In the genomic region with DNA sequence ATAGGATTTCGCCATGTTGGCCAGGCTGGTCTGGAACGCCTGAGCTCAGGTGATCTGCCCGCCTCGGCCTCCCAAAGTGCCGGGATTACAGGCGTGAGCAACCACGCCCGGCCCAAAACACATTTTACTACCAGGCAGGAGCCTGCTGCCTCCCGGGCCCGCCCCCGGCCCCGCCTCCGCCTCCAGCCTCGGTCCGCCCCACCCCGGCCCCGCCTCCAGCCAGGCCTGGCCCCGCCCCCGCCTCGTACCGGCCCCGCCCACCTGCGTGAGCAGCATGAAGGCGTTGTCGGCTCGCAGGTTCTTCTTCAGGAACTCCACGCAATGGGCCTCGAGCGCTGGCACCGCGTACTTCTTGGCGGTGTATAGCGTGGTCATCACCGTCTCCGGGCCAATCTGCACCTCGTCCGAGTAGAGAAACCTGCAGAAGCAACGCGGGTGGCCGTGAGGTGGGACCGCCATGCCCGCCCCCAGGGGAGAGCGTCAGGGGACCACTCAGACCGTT, we compare ENCODE assay signal across 12 cellular contexts. TPM values are rescaled to one million over a fixed set of nuclear protein-coding genes. Genes with fewer than 3 reads are reported as not detected.
A peak's percentile ranks its signal among the peaks of the same experiment; 100 is the strongest.
DNase-seq lines count a peak whose midpoint lies in the region; ATAC-seq and TF ChIP-seq lines count a peak whose summit lies in the region.
"Had no signal": no experiment of that assay in that cellular context is flagged by ENCODE, and none has a peak within 500 bp of the region (broad histone marks: within the 10 kb centered on the region; RNA-seq: fewer than 3 reads in every experiment).

No MANE protein-coding gene starts in this region.

- no peak overlapping the region for H3K27ac ChIP-seq in H9 (ENCODE audit: insufficient read length, low read depth, low read length)
- H3K27ac ChIP-seq in sigmoid colon = no peak overlapping the region

- no peak for ATAC-seq in HG03175 (IDR thresholded peaks at IDR 0.05; ENCODE audit: unreplicated experiment)
- no peak for ATAC-seq in HG03378 (IDR thresholded peaks at IDR 0.05; ENCODE audit: unreplicated experiment)

- H3K4me3 ChIP-seq in sigmoid colon = no peak overlapping the region

- H3K36me3 ChIP-seq in sigmoid colon = peaks cover 28 to 82% (median 44%) of the 10 kb centered on the region in 4 donors

- H3K79me1 ChIP-seq in H9 (ENCODE audit: insufficient read depth, low read depth, low read length, poor library complexity, severe bottlenecking) = no peaks in the 10 kb centered on the region

- H3K27ac Mint-ChIP-seq in H9 = peak overlapping the region in 1 of 3 experiments; percentile 67; a peak in 2 of 7 replicates
- no peak overlapping the region for H3K27ac Mint-ChIP-seq in activated naive CD8-positive, alpha-beta T cell treated with anti-CD3 and anti-CD28 coated beads for 36 hours

- no peak overlapping the region for H2BK15ac ChIP-seq in H9 (ENCODE audit: low read depth, low read length)

- H3K9me3 ChIP-seq in H9 (ENCODE audit: control insufficient read depth, low read depth, low read length) (no peaks in the 10 kb centered on the region), sigmoid colon (no peaks in the 10 kb centered on the region)

- H2BK20ac ChIP-seq in H9 (ENCODE audit: low read depth, low read length, poor library complexity, severe bottlenecking) = no peak overlapping the region

- no peak overlapping the region for H2BK12ac ChIP-seq in H9 (ENCODE audit: insufficient read length, low read depth, low read length)

- TF ChIP-seq POLR2A in sigmoid colon (IDR thresholded peaks at IDR 0.05) = no peak

- no peak overlapping the region for H2AFZ ChIP-seq in H9 (ENCODE audit: low read length)

- H3K4ac ChIP-seq in H9 (ENCODE audit: low read depth, low read length) = no peak overlapping the region

- H3K9me3 Mint-ChIP-seq in H9 = peaks cover 5 to 10% of the 10 kb centered on the region in 2 experiments; a peak in 3 of 5 replicates
- H3K9me3 Mint-ChIP-seq in activated naive CD8-positive, alpha-beta T cell treated with anti-CD3 and anti-CD28 coated beads for 36 hours = no peaks in the 10 kb centered on the region

- H4K5ac ChIP-seq in H9 (ENCODE audit: insufficient read length, low read depth, low read length) = no peak overlapping the region

- peak; percentile 38 for DNase-seq in activated CD4-positive, alpha-beta T cell treated with anti-CD3 and anti-CD28 coated beads for 48 hours
- no peak for DNase-seq in activated CD4-positive, alpha-beta T cell treated with anti-CD3 and anti-CD28 coated beads for 1 hour
- DNase-seq in H9 = peak; percentile 79
- peak; percentile 24 for DNase-seq in activated naive CD8-positive, alpha-beta T cell treated with anti-CD3 and anti-CD28 coated beads for 36 hours
- DNase-seq in sigmoid colon = peak; percentile 64
- no peak for DNase-seq in activated CD8-positive, alpha-beta memory T cell treated with anti-CD3 and anti-CD28 coated beads, Interleukin-2, amount 50 U/mL, for 4 hours
- DNase-seq: ACHN, amniotic stem cell, cortex of kidney, NCI-H2029 had no signal

- no peaks in the 10 kb centered on the region for H3K23me2 ChIP-seq in H9 (ENCODE audit: insufficient read length, low read depth, low read length, poor library complexity, severe bottlenecking)

- WGBS in H9 (ENCODE audit: extremely low coverage, insufficient read length, low lambda C conversion rate) = no CpG with 5 or more reads among the region's 44 CpGs
- WGBS in sigmoid colon, 2 donors = 66 to 87% methylated on average over 44 of the region's 44 CpGs

- peaks cover 30 to 70% (median 61%) of the 10 kb centered on the region in 3 experiments for H3K36me3 Mint-ChIP-seq in H9 (ENCODE audit: insufficient read depth in 1 of 3, low read depth in 3 of 3)
- H3K36me3 Mint-ChIP-seq in activated naive CD8-positive, alpha-beta T cell treated with anti-CD3 and anti-CD28 coated beads for 36 hours = peaks cover 6% of the 10 kb centered on the region

- no peak overlapping the region for H2BK5ac ChIP-seq in H9 (ENCODE audit: insufficient read length, low read length)

- no peak overlapping the region for H3K14ac ChIP-seq in H9 (ENCODE audit: insufficient read depth, low read length)

- H3K4me3 Mint-ChIP-seq in H9 = no peak overlapping the region
- no peak overlapping the region for H3K4me3 Mint-ChIP-seq in activated naive CD8-positive, alpha-beta T cell treated with anti-CD3 and anti-CD28 coated beads for 36 hours

- no peak overlapping the region for H2BK120ac ChIP-seq in H9 (ENCODE audit: low read depth, low read length, poor library complexity, severe bottlenecking)

- TF ChIP-seq EP300 in sigmoid colon (IDR thresholded peaks at IDR 0.05) = no peak

- peaks cover 0 to 6% of the 10 kb centered on the region in 2 experiments; a peak in 3 of 4 replicates for H3K4me1 Mint-ChIP-seq in H9
- no peaks in the 10 kb centered on the region for H3K4me1 Mint-ChIP-seq in activated naive CD8-positive, alpha-beta T cell treated with anti-CD3 and anti-CD28 coated beads for 36 hours

- intact Hi-C loops in sigmoid colon (cut with DNase I) = no loop called here

- no peak overlapping the region for H3K56ac ChIP-seq in H9 (ENCODE audit: insufficient read length, low read depth, low read length)

- TF ChIP-seq CTCF in H9 (conservative IDR thresholded peaks at IDR 0.05) (no peak), sigmoid colon (IDR thresholded peaks at IDR 0.05) (no peak)

- no peak overlapping the region for H4K8ac ChIP-seq in H9 (replicated peaks; ENCODE audit: insufficient read length, low read depth, low read length)

- no peaks in the 10 kb centered on the region for H4K20me1 ChIP-seq in H9 (ENCODE audit: control insufficient read depth, insufficient read depth, insufficient read length)

- H3K18ac ChIP-seq in H9 (ENCODE audit: insufficient read length, low read depth, low read length) = no peak overlapping the region

- H3K23ac ChIP-seq in H9 (ENCODE audit: insufficient read length, low read depth, low read length) = no peak overlapping the region

- no peak overlapping the region for H3T11ph ChIP-seq in H9 (ENCODE audit: low read length)

- H4K91ac ChIP-seq in H9 (ENCODE audit: insufficient read length, low read depth, low read length) = no peak overlapping the region

- no peaks in the 10 kb centered on the region; the same call in 1 of the 2 replicates for H3K27me3 Mint-ChIP-seq in H9 (ENCODE audit: low read depth)
- H3K27me3 Mint-ChIP-seq in activated naive CD8-positive, alpha-beta T cell treated with anti-CD3 and anti-CD28 coated beads for 36 hours = no peaks in the 10 kb centered on the region

- no peak overlapping the region for H3K9ac ChIP-seq in H9 (ENCODE audit: extremely low read depth, insufficient read length, low read length)

- H3K4me1 ChIP-seq in H9 (ENCODE audit: insufficient read depth, low read length) (no peaks in the 10 kb centered on the region; the same call in 1 of the 2 replicates), sigmoid colon (no peaks in the 10 kb centered on the region)

- no peak overlapping the region for H2AK5ac ChIP-seq in H9 (ENCODE audit: insufficient read length, low read length)

- no peak overlapping the region for H3K4me2 ChIP-seq in H9 (ENCODE audit: insufficient read depth, insufficient read length, low read length)

- H3K27me3 ChIP-seq in H9 (ENCODE audit: insufficient read depth, low read length) = no peaks in the 10 kb centered on the region
- H3K27me3 ChIP-seq in sigmoid colon = no peaks in the 10 kb centered on the region

- H3K79me2 ChIP-seq in H9 (ENCODE audit: insufficient read depth, low read length) = no peaks in the 10 kb centered on the region

RNA-seq across cellular contexts. Expression of gene BTBD2, which starts 22.7 kb away (rescaled TPM):
- 110 and 113 TPM in 2 replicates for total RNA-seq in H9 (2021)
- total RNA-seq in activated naive CD8-positive, alpha-beta T cell treated with anti-CD3 and anti-CD28 coated beads for 36 hours = 10 to 100 TPM; 22.1 to 26.2 TPM
- total RNA-seq in sigmoid colon = 10 to 100 TPM; 43.8 to 82.8 (median 50.3) TPM
- 10 to 100 TPM; 31.9 to 58.7 (median 46.2) TPM for polyA plus RNA-seq in sigmoid colon

RNA-seq across cellular contexts. Expression of gene CSNK1G2, which starts 51.8 kb away (rescaled TPM):
- total RNA-seq in H9 (2021) (96.6 and 100.0 TPM in 2 replicates), sigmoid colon (10 to 100 TPM; 26.8 to 49.9 (median 40.1) TPM)
- 10 to 100 TPM; 50.7 to 51.1 TPM for total RNA-seq in activated naive CD8-positive, alpha-beta T cell treated with anti-CD3 and anti-CD28 coated beads for 36 hours
- 10 to 100 TPM; 24.6 to 91.1 (median 31.7) TPM for polyA plus RNA-seq in sigmoid colon

RNA-seq across cellular contexts. Expression of gene MKNK2, which starts 58.2 kb away (rescaled TPM):
- total RNA-seq in H9 (2021) (153 and 154 TPM in 2 replicates), sigmoid colon (100 to 1,000 TPM in 3 of 4 donors, 10 to 100 TPM in 1; 83.1 to 124 (median 107) TPM)
- total RNA-seq in activated naive CD8-positive, alpha-beta T cell treated with anti-CD3 and anti-CD28 coated beads for 36 hours = 100 to 1,000 TPM; 230 to 232 TPM
- polyA plus RNA-seq in sigmoid colon = 100 to 1,000 TPM; 121 to 157 (median 129) TPM

Comparison
In these comparisons a context has a peak if more than half of its experiments do, and no peak if none do; other contexts are left out.
1. DNase-seq: peak in activated CD4-positive, alpha-beta T cell treated with anti-CD3 and anti-CD28 coated beads for 48 hours (single experiment), H9 (single experiment), activated naive CD8-positive, alpha-beta T cell treated with anti-CD3 and anti-CD28 coated beads for 36 hours (single experiment) and sigmoid colon (single experiment); none in activated CD4-positive, alpha-beta T cell treated with anti-CD3 and anti-CD28 coated beads for 1 hour (single experiment) and activated CD8-positive, alpha-beta memory T cell treated with anti-CD3 and anti-CD28 coated beads, Interleukin-2, amount 50 U/mL, for 4 hours (single experiment).